In the genomic region with DNA sequence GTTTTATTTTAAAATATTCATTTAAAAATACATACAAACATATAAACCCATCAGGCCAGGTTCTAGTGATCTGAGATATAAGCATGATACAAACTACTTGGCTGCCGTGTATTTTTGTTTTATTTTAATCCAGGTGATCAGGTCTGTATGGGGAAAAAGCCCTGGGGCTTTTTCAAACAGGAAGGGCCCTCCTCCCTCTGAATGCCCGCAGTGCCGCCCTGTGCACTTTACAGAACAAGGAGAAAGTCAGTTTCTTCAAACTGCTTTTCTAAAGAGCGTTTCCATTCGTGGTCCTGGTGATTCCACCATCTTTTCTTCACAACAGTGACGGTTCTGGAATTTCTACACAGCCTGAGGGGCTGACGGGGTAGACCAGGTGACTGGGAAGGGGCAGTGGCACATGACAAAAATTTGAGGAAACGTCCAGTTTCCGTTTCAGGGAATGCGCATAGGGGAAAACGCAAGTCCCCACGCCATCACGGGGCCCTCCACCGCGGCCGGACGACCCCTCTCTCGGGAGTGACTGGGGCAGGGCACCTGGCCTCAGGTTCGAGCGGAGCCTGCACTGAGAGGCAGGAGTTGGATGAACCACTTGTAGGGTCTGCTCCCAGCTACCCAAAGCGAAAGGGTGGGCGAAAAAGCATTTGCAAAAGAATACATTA, we compare ENCODE assay signal across 8 cellular contexts. TPM values are rescaled to one million over a fixed set of nuclear protein-coding genes. Genes with fewer than 3 reads are reported as not detected.
A peak's percentile ranks its signal among the peaks of the same experiment; 100 is the strongest.
DNase-seq lines count a peak whose midpoint lies in the region; ATAC-seq, FAIRE-seq and TF ChIP-seq lines count a peak whose summit lies in the region.

No MANE protein-coding gene starts in this region.

- peaks cover 39% of the 10 kb centered on the region for H3K4me1 Mint-ChIP-seq in endothelial cell (ENCODE audit: unreplicated experiment)
- peaks cover 9 to 15% of the 10 kb centered on the region in 2 donors for H3K4me1 Mint-ChIP-seq in natural killer cell

- no peak for ATAC-seq in natural killer cell
- no peak for ATAC-seq in GM19324 (IDR thresholded peaks at IDR 0.05; ENCODE audit: low FRiP score, unreplicated experiment)

- H3K4me3 Mint-ChIP-seq in endothelial cell (ENCODE audit: unreplicated experiment) (peak overlapping the region; percentile 98), natural killer cell (peak overlapping the region; percentile 81)

- DNase-seq in DMS53 treated with DMSO at 0.1 percent for 48 hours (lab: John Stamatoyannopoulos, UW; ENCODE audit: unreplicated experiment) (peak; percentile 38), RPMI7951 (ENCODE audit: low read depth) (peak; percentile 37), endothelial cell (ENCODE audit: low spot score) (peak; percentile 64), natural killer cell (no peak), DMS153 (lab: John Stamatoyannopoulos, UW) (no peak), GM12891 (ENCODE audit: insufficient read length, low spot score) (no peak)
- no peak for DNase-seq in stimulated activated CD4-positive, alpha-beta T cell treated with anti-CD3 and anti-CD28 coated beads, Interleukin-2, amount 100 ng/mL, for 24 hours

- no peak for TF ChIP-seq CTCF in endothelial cell (IDR thresholded peaks at IDR 0.05; ENCODE audit: unreplicated experiment)
- no peak for TF ChIP-seq CTCF in natural killer cell (IDR thresholded peaks at IDR 0.05)

- H3K27ac Mint-ChIP-seq in endothelial cell (ENCODE audit: unreplicated experiment) (peak overlapping the region; percentile 99), natural killer cell (no peak overlapping the region)

- H3K9me3 Mint-ChIP-seq in endothelial cell (ENCODE audit: unreplicated experiment) (no peaks in the 10 kb centered on the region), natural killer cell (no peaks in the 10 kb centered on the region)

- H3K36me3 Mint-ChIP-seq in endothelial cell (ENCODE audit: low read depth, unreplicated experiment): peaks cover 27% of the 10 kb centered on the region
- no peaks in the 10 kb centered on the region for H3K36me3 Mint-ChIP-seq in natural killer cell

- no peak for FAIRE-seq in GM12891 (lab: Jason Lieb, UNC)

- no peak for TF ChIP-seq POLR2A in GM12891 (IDR thresholded peaks at IDR 0.05; ENCODE audit: low read depth, low read length)

- H3K27me3 Mint-ChIP-seq in endothelial cell (ENCODE audit: unreplicated experiment) (peaks cover 25% of the 10 kb centered on the region), natural killer cell (ENCODE audit: low read depth in 2 of 2) (peaks cover 33 to 49% of the 10 kb centered on the region in 2 donors)

- intact Hi-C loops in natural killer cell (cut with micrococcal nuclease): no loop called here

TF ChIP-seq in GM12891, 5 proteins besides CTCF, POLR2A, EP300 and RAD21:
- TF ChIP-seq POLR2AphosphoS5 (IDR thresholded peaks at IDR 0.05; ENCODE audit: low read depth, low read length): no peak
- TF ChIP-seq POU2F2 (IDR thresholded peaks at IDR 0.05; ENCODE audit: low read depth, low read length): no peak

RNA-seq across cellular contexts. Expression of a gene that starts 1.1 kb away (rescaled TPM):
- total RNA-seq in RPMI7951 (2014; rRNA removed; shearing (Covaris generic)): 120 and 129 TPM in 2 replicates
- 983 TPM for total RNA-seq in endothelial cell (ENCODE audit: unreplicated experiment)
- 100 to 1,000 TPM in 1 of 3 donors, 10 to 100 TPM in 2; 65.7 to 142 (median 68.3) TPM for total RNA-seq in natural killer cell
- 41.4 TPM for polyA plus RNA-seq in GM12891 (2012; ENCODE audit: low read depth, missing spikeins)

Comparison
In these comparisons a context has a peak if more than half of its experiments do, and no peak if none do; other contexts are left out.
1. DNase-seq: peak in DMS53 treated with DMSO at 0.1 percent for 48 hours (single experiment), RPMI7951 (single experiment) and endothelial cell (single experiment); none in natural killer cell (single experiment), DMS153 (single experiment), stimulated activated CD4-positive, alpha-beta T cell treated with anti-CD3 and anti-CD28 coated beads, Interleukin-2, amount 100 ng/mL, for 24 hours (0 of 2) and GM12891 (single experiment).